Comparison of ENCODE assay signal across 6 cellular contexts in the genomic region with DNA sequence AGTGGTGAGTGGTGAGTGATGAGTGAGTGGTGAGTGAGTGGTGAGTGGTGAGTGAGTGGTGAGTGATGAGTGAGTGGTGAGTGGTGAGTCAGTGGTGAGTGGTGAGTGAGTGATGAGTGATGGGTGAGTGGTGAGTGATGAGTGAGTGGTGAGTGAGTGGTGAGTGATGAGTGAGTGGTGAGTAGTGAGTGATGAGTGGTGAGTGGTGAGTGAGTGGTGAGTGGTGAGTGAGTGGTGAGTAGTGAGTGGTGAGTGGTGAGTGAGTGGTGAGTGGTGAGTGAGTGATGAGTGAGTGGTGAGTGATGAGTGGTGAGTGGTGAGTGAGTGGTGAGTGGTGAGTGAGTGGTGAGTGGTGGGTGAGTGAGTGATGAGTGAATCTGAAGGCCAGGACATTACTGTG.
A peak's percentile ranks its signal among the peaks of the same experiment; 100 is the strongest.
DNase-seq lines count a peak whose midpoint lies in the region; FAIRE-seq and TF ChIP-seq lines count a peak whose summit lies in the region.
"Not testable (repeated sequence)": the region's sequence is repeated elsewhere in the genome, so short reads cannot be mapped to it uniquely, and the experiment has no call there.

No MANE protein-coding gene starts in this region.

- not testable (repeated sequence) for H3K9me3 Mint-ChIP-seq in activated naive CD4-positive, alpha-beta T cell treated with anti-CD3 and anti-CD28 coated beads for 36 hours

- not testable (repeated sequence) for TF ChIP-seq EP300 in H1 (IDR thresholded peaks at IDR 0.05; ENCODE audit: borderline replicate concordance in 1 of 2, low read depth in 2 of 2, low read length in 2 of 2)

- not testable (repeated sequence) for H3K4me2 ChIP-seq in H1 (ENCODE audit: insufficient read depth in 1 of 2, low read depth in 2 of 2, low read length in 2 of 2)

- not testable (repeated sequence) for H2AFZ ChIP-seq in H1 (ENCODE audit: low read length)

- not testable (repeated sequence) for TF ChIP-seq POLR2A in H1 (IDR thresholded peaks at IDR 0.05; ENCODE audit: control extremely low read depth in 1 of 2, low read depth in 2 of 2, low read length in 2 of 2)

- not testable (repeated sequence) for H2BK15ac ChIP-seq in H1 (ENCODE audit: low read length)

- H4K5ac ChIP-seq in H1 (ENCODE audit: insufficient read length, low read depth, low read length) = not testable (repeated sequence)

- POLR2A ChIA-PET in H1 (lab: Charles Lee; ENCODE audit: partially characterized antibody) = not testable (repeated sequence)

- not testable (repeated sequence) for H3K56ac ChIP-seq in H1 (replicated peaks; ENCODE audit: insufficient read length, low read depth, low read length)

- H3K9me3 ChIP-seq in H1 (ENCODE audit: insufficient read depth in 2 of 2, low read depth in 1 of 2, low read length in 1 of 2) = not testable (repeated sequence)

- H3K79me2 ChIP-seq in H1 (ENCODE audit: control insufficient read depth in 1 of 2, insufficient read depth in 2 of 2, low read length in 2 of 2) = not testable (repeated sequence)

- H2BK20ac ChIP-seq in H1 (ENCODE audit: low read length) = not testable (repeated sequence)

- H3K4ac ChIP-seq in H1 (replicated peaks; ENCODE audit: insufficient read length, low read depth, low read length) = not testable (repeated sequence)

- H3K14ac ChIP-seq in H1 (ENCODE audit: insufficient read length) = not testable (repeated sequence)

- H3K27me3 Mint-ChIP-seq in activated naive CD4-positive, alpha-beta T cell treated with anti-CD3 and anti-CD28 coated beads for 36 hours (ENCODE audit: low read depth) = not testable (repeated sequence)

- intact Hi-C loops in activated naive CD4-positive, alpha-beta T cell treated with anti-CD3 and anti-CD28 coated beads for 36 hours (cut with micrococcal nuclease) = not testable (repeated sequence)

- H3K4me1 Mint-ChIP-seq in activated naive CD4-positive, alpha-beta T cell treated with anti-CD3 and anti-CD28 coated beads for 36 hours (ENCODE audit: low read depth) = peaks cover 38% of the 10 kb centered on the region

- not testable (repeated sequence) for H3K18ac ChIP-seq in H1 (ENCODE audit: extremely low read depth, low read length)

- not testable (repeated sequence) for H4K8ac ChIP-seq in H1 (ENCODE audit: extremely low read depth, insufficient read depth, low read length)

- not testable (repeated sequence) for TF ChIP-seq CTCF in H1 (IDR thresholded peaks at IDR 0.05; ENCODE audit: control extremely low read depth in 1 of 3, insufficient read depth in 1 of 3, low read depth in 1 of 3, low read length in 3 of 3)

- not testable (repeated sequence) for H2BK5ac ChIP-seq in H1 (ENCODE audit: low read depth, low read length)

- not testable (repeated sequence) for H3K27ac ChIP-seq in H1 (ENCODE audit: low read depth, low read length)

- H2AK5ac ChIP-seq in H1 (ENCODE audit: low read depth, low read length) = not testable (repeated sequence)

- not testable (repeated sequence) for H2BK12ac ChIP-seq in H1 (ENCODE audit: low read depth, low read length)

- not testable (repeated sequence) for H3K79me1 ChIP-seq in H1 (ENCODE audit: low read depth, low read length)

- not testable (repeated sequence) for H3K9ac ChIP-seq in H1 (replicated peaks in 1 of 4; ENCODE audit: extremely low read depth in 1 of 4, low read depth in 3 of 4, low read length in 3 of 4)

- H3K36me3 Mint-ChIP-seq in activated naive CD4-positive, alpha-beta T cell treated with anti-CD3 and anti-CD28 coated beads for 36 hours (ENCODE audit: low read depth) = not testable (repeated sequence)

- DNase-seq in activated CD4-positive, alpha-beta T cell treated with anti-CD3 and anti-CD28 coated beads for 48 hours = peak; percentile 26
- DNase-seq in activated CD8-positive, alpha-beta memory T cell treated with anti-CD3 and anti-CD28 coated beads for 24 hours = peak; percentile 21
- peak; percentile 29 to 51 for DNase-seq in activated T-cell treated with anti-CD3 and anti-CD28 coated beads, Interleukin-2, amount 50 U/mL, for 48 hours
- peak; percentile 29 for DNase-seq in activated naive CD4-positive, alpha-beta T cell treated with anti-CD3 and anti-CD28 coated beads for 36 hours
- DNase-seq in H1 (ENCODE audit: low read depth in 1 of 2, low spot score in 2 of 2) = not testable (repeated sequence)
- peak; percentile 45 for DNase-seq in stimulated activated CD4-positive, alpha-beta T cell treated with anti-CD3 and anti-CD28 coated beads, Interleukin-1b, Interleukin-23, amount 100 ng/mL, for 48 hours

- H4K91ac ChIP-seq in H1 (replicated peaks; ENCODE audit: insufficient read length, low read length) = not testable (repeated sequence)

- not testable (repeated sequence) for H3K23me2 ChIP-seq in H1 (ENCODE audit: low read depth, low read length)

- not testable (repeated sequence) for H3K4me1 ChIP-seq in H1 (replicated peaks in 1 of 4; ENCODE audit: control insufficient read depth in 3 of 4, insufficient read depth in 4 of 4, low read length in 3 of 4)

- not testable (repeated sequence) for H3K4me3 ChIP-seq in H1 (ENCODE audit: extremely low read depth in 1 of 4, insufficient read depth in 2 of 4, low read depth in 3 of 4, low read length in 4 of 4)

- not testable (repeated sequence) for H3K23ac ChIP-seq in H1 (ENCODE audit: insufficient read length)

- H3K27me3 ChIP-seq in H1 (replicated peaks in 1 of 4; ENCODE audit: control insufficient read depth in 3 of 4, extremely low read depth in 1 of 4, insufficient read depth in 3 of 4, low read length in 3 of 4) = not testable (repeated sequence)

- CTCF ChIA-PET in activated naive CD4-positive, alpha-beta T cell treated with anti-CD3 and anti-CD28 coated beads for 36 hours (lab: Charles Lee) = interaction anchor here (0.7 kb wide), 1 partner anchor 87 kb away, joined by 3 read pairs; no protein-coding TSS in a partner anchor
- CTCF ChIA-PET in H1 (lab: Charles Lee; ENCODE audit: partially characterized antibody) = not testable (repeated sequence)

- H2BK120ac ChIP-seq in H1 (replicated peaks; ENCODE audit: low read depth, low read length) = not testable (repeated sequence)

- H4K20me1 ChIP-seq in H1 (replicated peaks in 1 of 2; ENCODE audit: control insufficient read depth in 1 of 2, insufficient read depth in 2 of 2, low read length in 2 of 2) = not testable (repeated sequence)

- not testable (repeated sequence) for TF ChIP-seq RAD21 in H1 (IDR thresholded peaks at IDR 0.05 in 1 of 2, conservative IDR thresholded peaks at IDR 0.05 in 1 of 2; ENCODE audit: low read depth in 2 of 2, low read length in 2 of 2)

- H3K4me3 Mint-ChIP-seq in activated naive CD4-positive, alpha-beta T cell treated with anti-CD3 and anti-CD28 coated beads for 36 hours = not testable (repeated sequence)

- H3K36me3 ChIP-seq in H1 (ENCODE audit: control insufficient read depth in 2 of 4, insufficient read depth in 4 of 4, low read length in 3 of 4) = not testable (repeated sequence)

- not testable (repeated sequence) for FAIRE-seq in H1 (lab: Jason Lieb, UNC)

- not testable (repeated sequence) for H3K27ac Mint-ChIP-seq in activated naive CD4-positive, alpha-beta T cell treated with anti-CD3 and anti-CD28 coated beads for 36 hours

TF ChIP-seq in H1, 55 proteins besides CTCF, POLR2A, EP300 and RAD21:
- TF ChIP-seq ASH2L (IDR thresholded peaks at IDR 0.05; ENCODE audit: low read length) = peak; percentile 36
TF ChIP-seq in H1: peak in this region for 1; not testable (repeated sequence) for 54.
